14 cellular contexts compared by ENCODE assay signal in genomic region chr14:75098209-75098608, GRCh38. TPM values are rescaled to one million over a fixed set of nuclear protein-coding genes. Genes with fewer than 3 reads are reported as not detected.
DNase-seq lines count a peak whose midpoint lies in the region; ATAC-seq and TF ChIP-seq lines count a peak whose summit lies in the region.
"Had no signal": no experiment of that assay in that cellular context is flagged by ENCODE, and none has a peak within 500 bp of the region (broad histone marks: within the 10 kb centered on the region; RNA-seq: fewer than 3 reads in every experiment).

No MANE protein-coding gene starts in this region.

- H3K27ac ChIP-seq in psoas muscle, result peak overlapping the region; percentile 94
- H3K27ac ChIP-seq: GM23248 had no signal

- H3K4me1 Mint-ChIP-seq in T-helper 17 cell, result peaks cover 9% of the 10 kb centered on the region
- no peaks in the 10 kb centered on the region for H3K4me1 Mint-ChIP-seq in endothelial cell (ENCODE audit: unreplicated experiment)
- peaks cover 6% of the 10 kb centered on the region for H3K4me1 Mint-ChIP-seq in stimulated activated effector memory CD8-positive, alpha-beta T cell treated with anti-CD3 and anti-CD28 coated beads, Interleukin-12 subunit alpha, Interleukin-12 subunit beta, amount 100 ng/mL, for 72 hours

- peaks cover 15% of the 10 kb centered on the region for H3K4me1 ChIP-seq in psoas muscle
- H3K4me1 ChIP-seq: BE2C, Caco-2 had no signal

- peaks cover 0 to 96% of the 10 kb centered on the region in 2 donors for H3K36me3 ChIP-seq in psoas muscle (ENCODE audit: insufficient read depth in 1 of 2, low read depth in 1 of 2)

- no peak for ATAC-seq in T-helper 17 cell
- ATAC-seq in psoas muscle, result peak in 3 of 4 donors; percentile 10 to 25 (median 25)
- ATAC-seq in stimulated activated effector memory CD8-positive, alpha-beta T cell treated with anti-CD3 and anti-CD28 coated beads, Interleukin-12 subunit alpha, Interleukin-12 subunit beta, amount 100 ng/mL, for 72 hours, result no peak
- no peak for ATAC-seq in GM21619 (IDR thresholded peaks at IDR 0.05; ENCODE audit: unreplicated experiment)
- no peak for ATAC-seq in Right ventricle myocardium superior (ENCODE audit: poor library complexity)

- no peak overlapping the region for H3K4me3 Mint-ChIP-seq in T-helper 17 cell
- H3K4me3 Mint-ChIP-seq in endothelial cell (ENCODE audit: unreplicated experiment), result peak overlapping the region; percentile 17
- no peak overlapping the region for H3K4me3 Mint-ChIP-seq in stimulated activated effector memory CD8-positive, alpha-beta T cell treated with anti-CD3 and anti-CD28 coated beads, Interleukin-12 subunit alpha, Interleukin-12 subunit beta, amount 100 ng/mL, for 72 hours
- H3K4me3 Mint-ChIP-seq: CD4-positive, CD25-positive, alpha-beta regulatory T cell had no signal

- H3K27me3 ChIP-seq in psoas muscle (ENCODE audit: insufficient read depth in 3 of 3, low read length in 2 of 3), result no peaks in the 10 kb centered on the region
- H3K27me3 ChIP-seq: BE2C had no signal

- peaks cover 22% of the 10 kb centered on the region for H3K36me3 Mint-ChIP-seq in T-helper 17 cell (ENCODE audit: low read depth)
- H3K36me3 Mint-ChIP-seq in endothelial cell (ENCODE audit: low read depth, unreplicated experiment), result peaks cover 34% of the 10 kb centered on the region
- H3K36me3 Mint-ChIP-seq in stimulated activated effector memory CD8-positive, alpha-beta T cell treated with anti-CD3 and anti-CD28 coated beads, Interleukin-12 subunit alpha, Interleukin-12 subunit beta, amount 100 ng/mL, for 72 hours, result peaks cover 96% of the 10 kb centered on the region

- H3K27me3 Mint-ChIP-seq in T-helper 17 cell (no peaks in the 10 kb centered on the region), endothelial cell (ENCODE audit: unreplicated experiment) (peaks cover 2% of the 10 kb centered on the region)
- H3K27me3 Mint-ChIP-seq: CD4-positive, CD25-positive, alpha-beta regulatory T cell had no signal

- no peaks in the 10 kb centered on the region for H3K9me3 ChIP-seq in T-helper 17 cell (ENCODE audit: control insufficient read depth, low read length, poor library complexity, severe bottlenecking)
- H3K9me3 ChIP-seq in psoas muscle, result no peaks in the 10 kb centered on the region
- H3K9me3 ChIP-seq: BE2C, Caco-2, HAP-1 had no signal

- DNase-seq in T-helper 17 cell (no peak), endothelial cell (ENCODE audit: low spot score) (no peak), psoas muscle (no peak), Right ventricle myocardium superior (no peak)
- DNase-seq in stimulated activated effector memory CD8-positive, alpha-beta T cell treated with anti-CD3 and anti-CD28 coated beads, Interleukin-12 subunit alpha, Interleukin-12 subunit beta, amount 100 ng/mL, for 72 hours (ENCODE audit: low spot score in 2 of 2), result no peak
- DNase-seq in stimulated activated CD4-positive, alpha-beta T cell treated with anti-CD3 and anti-CD28 coated beads, Interleukin-1b, Interleukin-23, amount 100 ng/mL, for 48 hours, result no peak
- DNase-seq: ACHN; BE2C; C1 segment of cervical spinal cord; Caco-2; CD4-positive, CD25-positive, alpha-beta regulatory T cell; GM23248 had no signal

- H3K27ac Mint-ChIP-seq in T-helper 17 cell, result peak overlapping the region; percentile 86
- no peak overlapping the region for H3K27ac Mint-ChIP-seq in endothelial cell (ENCODE audit: unreplicated experiment)
- peak overlapping the region; percentile 6 for H3K27ac Mint-ChIP-seq in stimulated activated effector memory CD8-positive, alpha-beta T cell treated with anti-CD3 and anti-CD28 coated beads, Interleukin-12 subunit alpha, Interleukin-12 subunit beta, amount 100 ng/mL, for 72 hours

- H3K4me3 ChIP-seq in psoas muscle, result peak overlapping the region; percentile 19
- H3K4me3 ChIP-seq: GM23248, HAP-1 had no signal

- no peaks in the 10 kb centered on the region for H3K9me3 Mint-ChIP-seq in endothelial cell (ENCODE audit: unreplicated experiment)
- no peaks in the 10 kb centered on the region for H3K9me3 Mint-ChIP-seq in stimulated activated effector memory CD8-positive, alpha-beta T cell treated with anti-CD3 and anti-CD28 coated beads, Interleukin-12 subunit alpha, Interleukin-12 subunit beta, amount 100 ng/mL, for 72 hours
- H3K9me3 Mint-ChIP-seq: CD4-positive, CD25-positive, alpha-beta regulatory T cell had no signal

- TF ChIP-seq CTCF in endothelial cell (IDR thresholded peaks at IDR 0.05; ENCODE audit: unreplicated experiment) (no peak), psoas muscle (IDR thresholded peaks at IDR 0.05) (no peak)

- intact Hi-C loops in psoas muscle (cut with DNase I) (no loop called here), Right ventricle myocardium superior (cut with DNase I) (no loop called here)

RNA-seq across cellular contexts. Expression of gene NEK9, which starts 28.6 kb away (rescaled TPM):
- 10 to 100 TPM; 61.7 to 63.6 TPM for total RNA-seq in T-helper 17 cell
- total RNA-seq in endothelial cell (ENCODE audit: unreplicated experiment), result 74.3 TPM
- 100 to 1,000 TPM in 1 of 4 donors, 10 to 100 TPM in 3; 69.1 to 116 (median 88.5) TPM for total RNA-seq in psoas muscle
- 10 to 100 TPM; 17.9 to 49.0 (median 28.0) TPM for polyA plus RNA-seq in psoas muscle
- 109 TPM for total RNA-seq in Right ventricle myocardium superior

RNA-seq across cellular contexts. Expression of gene ZC2HC1C, which starts 28.8 kb away (rescaled TPM):
- under 1 TPM; 0.20 to 0.76 TPM for total RNA-seq in T-helper 17 cell
- 1.6 TPM for total RNA-seq in endothelial cell (ENCODE audit: unreplicated experiment)
- total RNA-seq in psoas muscle, result 1 to 10 TPM; 2.5 to 6.4 (median 3.6) TPM
- 10 to 100 TPM in 1 of 3 donors, 1 to 10 TPM in 2; 2.7 to 17.3 (median 8.8) TPM for polyA plus RNA-seq in psoas muscle
- 11.3 TPM for total RNA-seq in Right ventricle myocardium superior

RNA-seq across cellular contexts. Expression of gene ACYP1, which starts 34.4 kb away (rescaled TPM):
- total RNA-seq in T-helper 17 cell (10 to 100 TPM; 11.3 to 16.1 TPM), endothelial cell (ENCODE audit: unreplicated experiment) (5.8 TPM), psoas muscle (10 to 100 TPM in 2 of 4 donors, 1 to 10 TPM in 2; 7.1 to 22.0 (median 10.6) TPM), Right ventricle myocardium superior (11.9 TPM)
- 10 to 100 TPM; 11.7 to 25.9 (median 17.1) TPM for polyA plus RNA-seq in psoas muscle

RNA-seq across cellular contexts. Expression of gene MLH3, which starts 46.9 kb away (rescaled TPM):
- total RNA-seq in T-helper 17 cell, result 10 to 100 TPM; 16.5 to 22.0 TPM
- 17.2 TPM for total RNA-seq in endothelial cell (ENCODE audit: unreplicated experiment)
- total RNA-seq in psoas muscle, result 10 to 100 TPM; 12.5 to 24.1 (median 17.2) TPM
- 10 to 100 TPM in 1 of 3 donors, 1 to 10 TPM in 2; 7.9 to 15.7 (median 10.0) TPM for polyA plus RNA-seq in psoas muscle
- 21.8 TPM for total RNA-seq in Right ventricle myocardium superior

Comparison
In these comparisons a context has a peak if more than half of its experiments do, and no peak if none do; other contexts are left out.
1. ATAC-seq: peak in psoas muscle (3 of 4); none in T-helper 17 cell (single experiment), stimulated activated effector memory CD8-positive, alpha-beta T cell treated with anti-CD3 and anti-CD28 coated beads, Interleukin-12 subunit alpha, Interleukin-12 subunit beta, amount 100 ng/mL, for 72 hours (single experiment), GM21619 (single experiment) and Right ventricle myocardium superior (single experiment).